Comparison of ENCODE assay signal across 20 cellular contexts in the genomic region with DNA sequence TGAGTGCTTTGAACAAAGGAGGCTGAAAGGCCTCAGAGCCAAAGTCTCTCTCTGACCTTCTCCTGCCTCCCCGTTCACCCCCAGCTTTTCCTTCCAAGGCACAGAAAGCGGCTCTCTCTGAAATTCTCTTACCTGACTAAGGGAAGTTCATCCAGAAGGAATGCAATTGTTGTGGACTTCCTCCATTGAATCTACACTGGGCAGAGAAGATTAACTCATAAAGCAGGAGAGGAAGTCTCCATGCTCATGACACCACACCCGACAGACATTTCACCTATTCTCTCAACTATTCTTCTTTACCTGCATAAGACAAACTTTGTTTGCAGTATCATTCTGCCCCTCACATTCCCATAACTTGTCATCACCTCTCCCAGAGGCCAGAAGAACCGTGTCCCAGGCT.
DNase-seq lines count a peak whose midpoint lies in the region; ATAC-seq and TF ChIP-seq lines count a peak whose summit lies in the region.
"Had no signal": no experiment of that assay in that cellular context is flagged by ENCODE, and none has a peak within 500 bp of the region (broad histone marks: within the 10 kb centered on the region; RNA-seq: fewer than 3 reads in every experiment).

No MANE protein-coding gene starts in this region.

- no peaks in the 10 kb centered on the region for H3K4me1 ChIP-seq in hepatocyte (ENCODE audit: insufficient read depth)
- H3K4me1 ChIP-seq in mucosa of descending colon (ENCODE audit: low read depth) = peaks cover 6% of the 10 kb centered on the region
- H3K4me1 ChIP-seq: Caco-2 had no signal

- H4K20me1 ChIP-seq in hepatocyte (ENCODE audit: insufficient read depth, poor library complexity, severe bottlenecking) = no peaks in the 10 kb centered on the region
- H4K20me1 ChIP-seq: BLaER1 had no signal

- DNase-seq in hepatocyte (ENCODE audit: low spot score) (no peak), mucosa of descending colon (no peak), kidney glomerular epithelial cell (lab: John Stamatoyannopoulos, UW) (no peak), cerebellar cortex (ENCODE audit: low spot score) (no peak), DMS53 treated with DMSO at 0.1 percent for 48 hours (lab: John Stamatoyannopoulos, UW; ENCODE audit: unreplicated experiment) (no peak)
- DNase-seq: Caco-2; CD4-positive, CD25-positive, alpha-beta regulatory T cell; CD8-positive, alpha-beta T cell; DMS153; DMS79; EL; GDM1; GOT3; H7; HCEC 1CT had no signal

- ATAC-seq in mucosa of descending colon (peak; percentile 65), GM18907 (IDR thresholded peaks at IDR 0.05; ENCODE audit: unreplicated experiment) (no peak)
- ATAC-seq: CD8-positive, alpha-beta T cell; GM12878 had no signal

- no peaks in the 10 kb centered on the region for H3K9me3 ChIP-seq in hepatocyte (ENCODE audit: low read depth)
- no peaks in the 10 kb centered on the region for H3K9me3 ChIP-seq in mucosa of descending colon
- H3K9me3 ChIP-seq: BLaER1 had no signal

- H3K4me3 ChIP-seq in hepatocyte (no peak overlapping the region), mucosa of descending colon (no peak overlapping the region)
- H3K4me3 ChIP-seq: BLaER1, GM12878 had no signal

- no peak overlapping the region for H2AFZ ChIP-seq in hepatocyte

- H3K79me2 ChIP-seq in hepatocyte = no peaks in the 10 kb centered on the region

- H3K27ac ChIP-seq in VCaP = peak overlapping the region; percentile 67
- peak overlapping the region; percentile 18 for H3K27ac ChIP-seq in hepatocyte
- H3K27ac ChIP-seq: BLaER1, C4-2B had no signal

- intact Hi-C loops in mucosa of descending colon (cut with DNase I, micrococcal nuclease) = no loop called here

- H3K4me2 ChIP-seq in hepatocyte = no peak overlapping the region
- H3K4me2 ChIP-seq: BLaER1 had no signal

- no peak for TF ChIP-seq CTCF in VCaP (conservative IDR thresholded peaks at IDR 0.05)
- TF ChIP-seq CTCF in hepatocyte (IDR thresholded peaks at IDR 0.05; ENCODE audit: poor library complexity) = no peak
- TF ChIP-seq CTCF in mucosa of descending colon (IDR thresholded peaks at IDR 0.05) = no peak

- H3K36me3 ChIP-seq in hepatocyte (replicated peaks; ENCODE audit: insufficient read depth, low read depth) = no peaks in the 10 kb centered on the region
- H3K36me3 ChIP-seq in mucosa of descending colon (ENCODE audit: low read depth) = no peaks in the 10 kb centered on the region
- H3K36me3 ChIP-seq: BLaER1 had no signal

- 62% methylated on average over 4 of the region's 4 CpGs for WGBS in hepatocyte (ENCODE audit: low lambda C conversion rate, missing lambda C conversion rate)

- H3K27me3 ChIP-seq in hepatocyte = no peaks in the 10 kb centered on the region
- H3K27me3 ChIP-seq: BLaER1 had no signal

- no peaks in the 10 kb centered on the region for H3K9me2 ChIP-seq in hepatocyte (replicated peaks; ENCODE audit: insufficient read depth)
